ENCODE assay signal across 27 cellular contexts in genomic region chr5:131953969-131954368, GRCh38. TPM values are rescaled to one million over a fixed set of nuclear protein-coding genes. Genes with fewer than 3 reads are reported as not detected.
"Had no signal": no experiment of that assay in that cellular context is flagged by ENCODE, and none has a peak within 500 bp of the region (broad histone marks: within the 10 kb centered on the region; RNA-seq: fewer than 3 reads in every experiment).

No MANE protein-coding gene starts in this region.

- H3K36me3 Mint-ChIP-seq: stimulated activated memory B cell treated with anti-CD40 and anti-IgM and Interleukin-4, amounts not matched to agents 10 μg/mL and 1 μg/mL and 100 μg/mL, for 72 hours had no signal

- H3K27me3 Mint-ChIP-seq: activated naive CD4-positive, alpha-beta T cell treated with anti-CD3 and anti-CD28 coated beads, Interleukin-2, amount 50 U/mL, for 24 hours; activated naive CD8-positive, alpha-beta T cell treated with anti-CD3 and anti-CD28 coated beads, Interleukin-2, amount 50 U/mL, for 24 hours; activated T-cell treated with anti-CD3 and anti-CD28 coated beads, Interleukin-2, amount 50 U/mL, for 24 hours; T-helper 17 cell had no signal

- DNase-seq: activated CD4-positive, alpha-beta T cell treated with anti-CD3 and anti-CD28 coated beads, Interleukin-2, amount 50 U/mL, for 4 hours; activated naive CD8-positive, alpha-beta T cell treated with anti-CD3 and anti-CD28 coated beads, Interleukin-2, amount 50 U/mL, for 24 hours; activated T-cell treated with anti-CD3 and anti-CD28 coated beads, Interleukin-2, amount 50 U/mL, for 24 hours; central memory CD4-positive, alpha-beta T cell; endodermal cell; foreskin fibroblast; head of caudate nucleus; hippocampal formation; kidney; left colon; mammary epithelial cell; nephron progenitor cell; right lobe of liver; stimulated activated CD4-positive, alpha-beta T cell treated with anti-CD3 and anti-CD28 coated beads, Interleukin-12 subunit alpha, Interleukin-12 subunit beta, amount 100 ng/mL, for 4 hours; stimulated activated CD4-positive, alpha-beta T cell treated with anti-CD3 and anti-CD28 coated beads, Interleukin-4, amount 100 ng/mL, for 1 hour; T-helper 17 cell; T1000 had no signal

- H3K9me3 Mint-ChIP-seq: activated naive CD4-positive, alpha-beta T cell treated with anti-CD3 and anti-CD28 coated beads, Interleukin-2, amount 50 U/mL, for 24 hours; activated naive CD8-positive, alpha-beta T cell treated with anti-CD3 and anti-CD28 coated beads, Interleukin-2, amount 50 U/mL, for 24 hours; activated T-cell treated with anti-CD3 and anti-CD28 coated beads, Interleukin-2, amount 50 U/mL, for 24 hours; activated T-helper 2 cell treated with anti-CD3 and anti-CD28 coated beads, Interferon-gamma antibody, Interleukin-2, Interleukin-4, amounts not matched to agents 10 μg/mL and 5 μg/mL and 100 μg/mL, durations not matched to agents 14 hours and 24 hours and 36 hours; endodermal cell; nephron progenitor cell; stimulated activated memory B cell treated with anti-CD40 and anti-IgM and Interleukin-4, amounts not matched to agents 10 μg/mL and 1 μg/mL and 100 μg/mL, for 72 hours had no signal

- H3K4me1 Mint-ChIP-seq: endodermal cell; stimulated activated memory B cell treated with anti-CD40 and anti-IgM and Interleukin-4, amounts not matched to agents 10 μg/mL and 1 μg/mL and 100 μg/mL, for 72 hours; T-helper 17 cell had no signal

- H3K27ac Mint-ChIP-seq: activated naive CD4-positive, alpha-beta T cell treated with anti-CD3 and anti-CD28 coated beads, Interleukin-2, amount 50 U/mL, for 24 hours; activated naive CD8-positive, alpha-beta T cell treated with anti-CD3 and anti-CD28 coated beads, Interleukin-2, amount 50 U/mL, for 24 hours; activated T-cell treated with anti-CD3 and anti-CD28 coated beads, Interleukin-2, amount 50 U/mL, for 24 hours; activated T-helper 2 cell treated with anti-CD3 and anti-CD28 coated beads, Interferon-gamma antibody, Interleukin-2, Interleukin-4, amounts not matched to agents 10 μg/mL and 5 μg/mL and 100 μg/mL, durations not matched to agents 14 hours and 24 hours and 36 hours; endodermal cell; nephron progenitor cell; stimulated activated memory B cell treated with anti-CD40 and anti-IgM and Interleukin-4, amounts not matched to agents 10 μg/mL and 1 μg/mL and 100 μg/mL, for 72 hours; T-helper 17 cell had no signal

- H3K4me3 Mint-ChIP-seq: activated naive CD4-positive, alpha-beta T cell treated with anti-CD3 and anti-CD28 coated beads, Interleukin-2, amount 50 U/mL, for 24 hours; activated naive CD8-positive, alpha-beta T cell treated with anti-CD3 and anti-CD28 coated beads, Interleukin-2, amount 50 U/mL, for 24 hours; activated T-cell treated with anti-CD3 and anti-CD28 coated beads, Interleukin-2, amount 50 U/mL, for 24 hours; endodermal cell; nephron progenitor cell; stimulated activated memory B cell treated with anti-CD40 and anti-IgM and Interleukin-4, amounts not matched to agents 10 μg/mL and 1 μg/mL and 100 μg/mL, for 72 hours; T-helper 17 cell had no signal

- ATAC-seq: activated naive CD8-positive, alpha-beta T cell treated with anti-CD3 and anti-CD28 coated beads, Interleukin-2, amount 50 U/mL, for 24 hours; esophagus mucosa; left colon; right lobe of liver; stimulated activated memory B cell treated with anti-CD40 and anti-IgM and Interleukin-4, amounts not matched to agents 10 μg/mL and 1 μg/mL and 100 μg/mL, for 72 hours; T-helper 17 cell had no signal

RNA-seq across cellular contexts. Expression of gene MEIKIN, which starts 8.5 kb away (rescaled TPM):
- total RNA-seq: activated T-helper 2 cell treated with anti-CD3 and anti-CD28 coated beads, Interferon-gamma antibody, Interleukin-2, Interleukin-4, amounts not matched to agents 10 μg/mL and 5 μg/mL and 100 μg/mL, durations not matched to agents 14 hours and 24 hours and 36 hours; breast epithelium; endodermal cell; esophagus mucosa; left colon; mammary epithelial cell; mucosa of gallbladder; osteocyte; temporal lobe; tibial nerve; ureter had no signal

RNA-seq across cellular contexts. Expression of gene ACSL6, which starts 57.5 kb away (rescaled TPM):
- total RNA-seq: osteocyte had no signal
